In genomic region chr11:47857485-47858168, GRCh38 we compare ENCODE assay signal across 15 cellular contexts. TPM values are rescaled to one million over a fixed set of nuclear protein-coding genes. Genes with fewer than 3 reads are reported as not detected.
DNase-seq lines count a peak whose midpoint lies in the region; ATAC-seq, FAIRE-seq and TF ChIP-seq lines count a peak whose summit lies in the region.
"Had no signal": no experiment of that assay in that cellular context is flagged by ENCODE, and none has a peak within 500 bp of the region (broad histone marks: within the 10 kb centered on the region; RNA-seq: fewer than 3 reads in every experiment).

No MANE protein-coding gene starts in this region.

- SMC1A ChIA-PET in GM12878 (lab: Charles Lee; ENCODE audit: uncharacterized antibody, unreplicated experiment): no interaction called here

- no peak for TF ChIP-seq POLR2A in A549 (IDR thresholded peaks at IDR 0.05; ENCODE audit: low read length)
- TF ChIP-seq POLR2A in GM12878 (IDR thresholded peaks at IDR 0.05; ENCODE audit: low read depth, low read length): no peak
- TF ChIP-seq POLR2A in esophagus squamous epithelium (IDR thresholded peaks at IDR 0.05): no peak

- TF ChIP-seq CTCF in A549 (IDR thresholded peaks at IDR 0.05): no peak
- no peak for TF ChIP-seq CTCF in GM12878 (IDR thresholded peaks at IDR 0.05 in 2 of 3, conservative IDR thresholded peaks at IDR 0.05 in 1 of 3; ENCODE audit: control insufficient read depth in 2 of 3, extremely low read depth in 1 of 3, insufficient read depth in 1 of 3, low read depth in 3 of 3, low read length in 3 of 3)
- TF ChIP-seq CTCF in esophagus squamous epithelium (IDR thresholded peaks at IDR 0.05): no peak

- CTCF ChIA-PET in A549 (lab: Yijun Ruan, JAX): interaction anchor here (0.7 to 2.9 kb wide), 2 partner anchors 11 to 74 kb away, joined by 4 to 9 read pairs; no protein-coding TSS in a partner anchor
- CTCF ChIA-PET in GM12878 (lab: Yijun Ruan, JAX): interaction anchor here (1.8 kb wide), 1 partner anchor 250 kb away, joined by 4 read pairs; no protein-coding TSS in a partner anchor

- TF ChIP-seq RAD21 in A549 (conservative IDR thresholded peaks at IDR 0.05 in 1 of 2, IDR thresholded peaks at IDR 0.05 in 1 of 2): no peak; a peak in 2 of 5 replicates
- TF ChIP-seq RAD21 in GM12878 (IDR thresholded peaks at IDR 0.05; ENCODE audit: insufficient read depth, low read depth, low read length): no peak

- H3K4me2 ChIP-seq in A549: peak overlapping the region; percentile 68
- H3K4me2 ChIP-seq in GM12878 (ENCODE audit: control insufficient read depth, insufficient read depth): peak overlapping the region; percentile 69; the same call in 1 of the 2 replicates

- H3K27ac ChIP-seq in A549: peak overlapping the region; percentile 88 to 89
- H3K27ac ChIP-seq in GM12878 (ENCODE audit: control insufficient read depth, insufficient read depth): peak overlapping the region; percentile 67
- H3K27ac ChIP-seq in esophagus squamous epithelium: no peak overlapping the region
- H3K27ac ChIP-seq: HL-60 had no signal

- H3K4me1 ChIP-seq in A549 (peaks cover 73% of the 10 kb centered on the region), GM12878 (ENCODE audit: control insufficient read depth, insufficient read depth, low read length) (peaks cover 63% of the 10 kb centered on the region), esophagus squamous epithelium (peaks cover 0 to 31% (median 3%) of the 10 kb centered on the region in 3 donors)

- BruUV-seq in GM12878 (replicated peaks; lab: Mats Ljungman, UMichigan): no TSS peak

- no peaks in the 10 kb centered on the region for H3K9me3 ChIP-seq in A549
- H3K9me3 ChIP-seq in GM12878 (replicated peaks; ENCODE audit: control insufficient read depth, insufficient read depth, low read length): no peaks in the 10 kb centered on the region
- no peaks in the 10 kb centered on the region for H3K9me3 ChIP-seq in esophagus squamous epithelium
- H3K9me3 ChIP-seq: MG63 had no signal

- no peaks in the 10 kb centered on the region for H4K20me1 ChIP-seq in GM12878 (ENCODE audit: control insufficient read depth, insufficient read depth)

- H3K9ac ChIP-seq in GM12878 (ENCODE audit: control insufficient read depth, insufficient read depth, low read length): no peak overlapping the region; the same call in 1 of the 2 replicates

- RAD21 ChIA-PET in GM12878 (lab: Charles Lee; ENCODE audit: unreplicated experiment): interaction anchor here (0.6 kb wide), 1 partner anchor 70 kb away, joined by 3 read pairs; no protein-coding TSS in a partner anchor

- peak; percentile 54 to 67 for ATAC-seq in A549
- ATAC-seq in GM18511 (IDR thresholded peaks at IDR 0.05; ENCODE audit: unreplicated experiment): peak; percentile 45
- peak; percentile 47 for ATAC-seq in HG03175 (IDR thresholded peaks at IDR 0.05; ENCODE audit: unreplicated experiment)
- peak; percentile 50 for ATAC-seq in GM12878

- H3K36me3 ChIP-seq in GM12878 (ENCODE audit: control insufficient read depth in 2 of 2, insufficient read depth in 2 of 2, low read length in 1 of 2): no peaks in the 10 kb centered on the region
- no peaks in the 10 kb centered on the region for H3K36me3 ChIP-seq in esophagus squamous epithelium
- H3K36me3 ChIP-seq: MG63 had no signal

- DNase-seq in A549 (ENCODE audit: low read depth in 1 of 2, low spot score in 1 of 2): peak in 1 of 2 experiments; percentile 58
- DNase-seq in GM12878 (ENCODE audit: low read depth, low spot score): no peak
- DNase-seq in NK-92 (lab: John Stamatoyannopoulos, UW; ENCODE audit: unreplicated experiment): no peak
- no peak for DNase-seq in NCI-H1048 (lab: John Stamatoyannopoulos, UW)
- no peak for DNase-seq in iPS-NIHi11 (ENCODE audit: low spot score)
- DNase-seq in esophagus squamous epithelium (lab: John Stamatoyannopoulos, UW): no peak
- DNase-seq: activated T-cell treated with anti-CD3 and anti-CD28 coated beads, Interleukin-2, amount 50 U/mL, for 48 hours; effector CD8-positive, alpha-beta T cell; occipital lobe; Right ventricle myocardium superior; stimulated activated CD4-positive, alpha-beta T cell treated with anti-CD3 and anti-CD28 coated beads, Interleukin-1b, Interleukin-23, amount 100 ng/mL, for 48 hours had no signal

- no peak overlapping the region for H2AFZ ChIP-seq in GM12878 (ENCODE audit: control insufficient read depth, low read depth, low read length)

- H3K27me3 ChIP-seq in GM12878 (replicated peaks in 1 of 2; ENCODE audit: control insufficient read depth in 2 of 2, insufficient read depth in 2 of 2, low read length in 1 of 2) (no peaks in the 10 kb centered on the region), esophagus squamous epithelium (no peaks in the 10 kb centered on the region)
- H3K27me3 ChIP-seq: MG63 had no signal

- in situ Hi-C loops in GM12878 (cut with MboI): no loop called here

- POLR2A ChIA-PET in A549 (lab: Yijun Ruan, JAX) (no interaction called here), GM12878 (lab: Charles Lee) (interaction anchor here (0.6 kb wide), 1 partner anchor 291 kb away, joined by 7 read pairs; no protein-coding TSS in a partner anchor)

- 6% methylated on average over 5 of the region's 5 CpGs for WGBS in A549 (ENCODE audit: missing lambda C conversion rate)
- 1% methylated on average over 5 of the region's 5 CpGs for WGBS in GM12878 (ENCODE audit: insufficient coverage, insufficient replicate concordance, low lambda C conversion rate, missing lambda C conversion rate)
- 23 to 34% methylated on average over 5 of the region's 5 CpGs for WGBS in esophagus squamous epithelium, 2 donors

- TF ChIP-seq EP300 in A549 (IDR thresholded peaks at IDR 0.05): no peak
- no peak for TF ChIP-seq EP300 in GM12878 (IDR thresholded peaks at IDR 0.05; ENCODE audit: borderline replicate concordance in 1 of 2, control insufficient read depth in 1 of 2, low read depth in 2 of 2, low read length in 2 of 2)

- no peaks in the 10 kb centered on the region for H3K79me2 ChIP-seq in GM12878 (ENCODE audit: control insufficient read depth, insufficient read depth, low read length)

- intact Hi-C loops in GM12878 (cut with micrococcal nuclease; ENCODE audit: unreplicated experiment) (loop anchor here (5.0 to 10.0 kb wide), 4 partner anchors 60 to 483 kb away; partner anchors contain the start of genes SLC39A13 and SPI1), esophagus squamous epithelium (cut with DNase I) (no loop called here)

- FAIRE-seq in A549 (lab: Jason Lieb, UNC): no peak
- FAIRE-seq in GM12878 (lab: Jason Lieb, UNC): no peak

- no peak overlapping the region for H3K4me3 ChIP-seq in A549
- peak overlapping the region; percentile 2; the same call in 1 of the 2 replicates for H3K4me3 ChIP-seq in GM12878
- H3K4me3 ChIP-seq in esophagus squamous epithelium: no peak overlapping the region
- H3K4me3 ChIP-seq: MG63 had no signal

TF ChIP-seq in A549, 52 proteins besides CTCF, POLR2A, EP300 and RAD21:
- TF ChIP-seq ZSCAN20 (CRISPR knock-in tag; IDR thresholded peaks at IDR 0.05) (no peak), KDM1A (IDR thresholded peaks at IDR 0.05; ENCODE audit: low read depth) (no peak), TP53 (CRISPR knock-in tag; IDR thresholded peaks at IDR 0.05) (no peak), MAX (IDR thresholded peaks at IDR 0.05) (no peak), HOXB5 (CRISPR knock-in tag; IDR thresholded peaks at IDR 0.05) (no peak)

TF ChIP-seq in GM12878, 131 proteins besides CTCF, POLR2A, EP300 and RAD21 (continues in another document):
- TF ChIP-seq ZNF274 (IDR thresholded peaks at IDR 0.05; ENCODE audit: insufficient read depth, insufficient read length) (no peak), SIN3A (IDR thresholded peaks at IDR 0.05; ENCODE audit: low read depth, low read length) (no peak), BCL3 (IDR thresholded peaks at IDR 0.05; ENCODE audit: borderline replicate concordance, insufficient read depth, low read depth, low read length, poor library complexity, severe bottlenecking) (peak; percentile 22), MEF2A (IDR thresholded peaks at IDR 0.05; ENCODE audit: insufficient read depth, low read depth, low read length) (0 out of 2 replicates have a peak, but pooled peaks have one; percentile 18), BHLHE40 (IDR thresholded peaks at IDR 0.05; ENCODE audit: borderline replicate concordance in 1 of 2, low read depth in 2 of 2, low read length in 1 of 2) (0 out of 4 replicates have a peak, but pooled peaks of 1 of the 2 experiments have one; percentile 27), SREBF1 (IDR thresholded peaks at IDR 0.05; ENCODE audit: low read length) (no peak)

RNA-seq across cellular contexts. Expression of gene NUP160, which starts 9.5 kb away (rescaled TPM):
- 70.4 and 77.2 TPM in 2 replicates for polyA plus RNA-seq in A549 (2011; rRNA removed)
- 18.4 and 21.3 TPM in 2 replicates for polyA plus RNA-seq in A549 (2012; cell fraction: cytosol; rRNA removed)
- polyA plus RNA-seq in A549 (2012; cell fraction: nucleus; rRNA removed): 20.4 and 30.6 TPM in 2 replicates
- 34.9 to 39.3 TPM (median 36.2 TPM) in 3 replicates for polyA plus RNA-seq in A549 (2017; fragmentation: RNase III; extraction: RNeasy Plus Mini Kit Qiagen cat#74134 plus additional on column Dnase treatment)
- 75.4 and 78.0 TPM in 2 replicates for polyA minus RNA-seq in A549 (2011; rRNA and poly(A)+ RNA removed)
- total RNA-seq in GM12878 (2013; cell fraction: nucleolus; rRNA removed): 151 and 160 TPM in 2 replicates
- total RNA-seq in GM12878 (2014; rRNA removed): 49.5 and 49.8 TPM in 2 replicates
- total RNA-seq in GM12878 (2014; rRNA removed; fragmentation: Illumina TruSeq; extraction: Trizol): 51.2 and 52.2 TPM in 2 replicates
- total RNA-seq in GM12878 (2021): 53.1 and 60.6 TPM in 2 replicates
- 21.4 TPM for polyA plus RNA-seq in GM12878 (2011; ENCODE audit: low read depth)
- polyA plus RNA-seq in GM12878 (2011; rRNA removed): 62.2 and 70.0 TPM in 2 replicates
- 34.6 and 39.6 TPM in 2 replicates for polyA plus RNA-seq in GM12878 (2011; cell fraction: cytosol; rRNA removed)
- polyA plus RNA-seq in GM12878 (2011; cell fraction: nucleus; rRNA removed): 39.7 and 53.8 TPM in 2 replicates
- polyA plus RNA-seq in GM12878 (2012): 24.8 and 26.2 TPM in 2 replicates
- 57.0 and 66.1 TPM in 2 replicates for polyA plus RNA-seq in GM12878 (2014; fragmentation: Illumina TruSeq; extraction: Trizol)
- polyA plus RNA-seq in GM12878 (2014; fragmentation: Nextera tagmentation; extraction: Ambion mirVana): 10 to 100 TPM; 24.0 to 32.9 TPM
- polyA plus RNA-seq in GM12878 (2014; rRNA removed): 39.2 and 41.6 TPM in 2 replicates
- 10 to 100 TPM; 81.2 to 87.6 TPM for polyA plus RNA-seq in GM12878 (2016; fragmentation: Nextera tagmentation; extraction: Ambion mirVana)
- 109 and 141 TPM in 2 replicates for polyA minus RNA-seq in GM12878 (2011; rRNA and poly(A)+ RNA removed)
- 27.8 and 39.2 TPM in 2 replicates for polyA minus RNA-seq in GM12878 (2011; cell fraction: cytosol; rRNA and poly(A)+ RNA removed)
- polyA minus RNA-seq in GM12878 (2011; cell fraction: nucleus; rRNA and poly(A)+ RNA removed): 40.1 and 61.4 TPM in 2 replicates
- total RNA-seq in esophagus squamous epithelium: 10 to 100 TPM; 11.0 to 30.1 (median 20.7) TPM

Comparison
In these comparisons a context has a peak if more than half of its experiments do, and no peak if none do; other contexts are left out.
1. H3K27ac ChIP-seq: peak in A549 (2 of 2) and GM12878 (single experiment); none in esophagus squamous epithelium (0 of 4).
2. Of the 24 proteins assayed by ChIP-seq in both GM12878 and A549: peak only in GM12878: BCL3; only in A549: none; in both: none; in neither: 22; mixed calls (peak in some experiments, not most) for 1.
3. Peak in every context shown above with its lines, with median percentiles within 50 percentile points of each other: ATAC-seq.